ENCODE assay signal across 1 cellular context in genomic region chr15:82344421-82344820, GRCh38. TPM values are rescaled to one million over a fixed set of nuclear protein-coding genes. Genes with fewer than 3 reads are reported as not detected.
"Had no signal": no experiment of that assay in that cellular context is flagged by ENCODE, and none has a peak within 500 bp of the region (broad histone marks: within the 10 kb centered on the region; RNA-seq: fewer than 3 reads in every experiment).

No MANE protein-coding gene starts in this region.

RNA-seq across cellular contexts. Expression of gene GOLGA6L10, which starts 4.9 kb away (rescaled TPM):
- polyA plus RNA-seq: GM23248 had no signal
